In genomic region chr18:12883003-12883683, GRCh38 we compare ENCODE assay signal across 8 cellular contexts. TPM values are rescaled to one million over a fixed set of nuclear protein-coding genes. Genes with fewer than 3 reads are reported as not detected.
DNase-seq lines count a peak whose midpoint lies in the region; ATAC-seq, FAIRE-seq and TF ChIP-seq lines count a peak whose summit lies in the region.

No MANE protein-coding gene starts in this region.

- DNase-seq in HFF-Myc (ENCODE audit: extremely low read depth, low read depth), result no peak
- no peak for DNase-seq in OCI-LY7 (ENCODE audit: low spot score)
- DNase-seq in bronchial epithelial cell (ENCODE audit: low read depth), result no peak
- DNase-seq in left lung, result no peak
- DNase-seq in superior temporal gyrus (ENCODE audit: extremely low spot score), result peak; percentile 31
- DNase-seq in SIG-M5 treated with dmso at 0.1 percent for 504 hours (lab: John Stamatoyannopoulos, UW; ENCODE audit: unreplicated experiment), result no peak
- DNase-seq in occipital lobe (lab: John Stamatoyannopoulos, UW), result no peak

- peaks cover 54% of the 10 kb centered on the region for H3K79me2 ChIP-seq in OCI-LY7 (ENCODE audit: insufficient read depth, low read depth, low read length)

- H2AFZ ChIP-seq in OCI-LY7 (ENCODE audit: low read length), result peak overlapping the region; percentile 62; the same call in 1 of the 2 replicates

- BruUV-seq in OCI-LY7 (replicated peaks; lab: Mats Ljungman, UMichigan), result no TSS peak

- H4K20me1 ChIP-seq in OCI-LY7 (ENCODE audit: insufficient read depth, low read length), result peaks cover 36% of the 10 kb centered on the region; the same call in 1 of the 2 replicates

- peak overlapping the region; percentile 89 for H3K4me2 ChIP-seq in OCI-LY7 (ENCODE audit: low read length)

- peak; percentile 21 for ATAC-seq in left lung

- H3K27ac ChIP-seq in OCI-LY7 (ENCODE audit: low read depth, low read length, poor library complexity, severe bottlenecking) (peak overlapping the region; percentile 86), left lung (peak overlapping the region; percentile 99 to 100)

- CTCF ChIA-PET in OCI-LY7 (lab: Charles Lee; ENCODE audit: unreplicated experiment), result interaction anchor here (0.6 kb wide), 1 partner anchor 43 kb away, joined by 6 read pairs; no protein-coding TSS in a partner anchor

- H3K27me3 ChIP-seq in bronchial epithelial cell (ENCODE audit: control insufficient read depth, insufficient read depth, low read length) (no peaks in the 10 kb centered on the region), left lung (no peaks in the 10 kb centered on the region)

- H3K36me3 ChIP-seq in OCI-LY7 (ENCODE audit: insufficient read depth, low read length) (no peaks in the 10 kb centered on the region; the same call in 1 of the 2 replicates), bronchial epithelial cell (ENCODE audit: control insufficient read depth, insufficient read depth, low read length) (no peaks in the 10 kb centered on the region), left lung (no peaks in the 10 kb centered on the region)

- intact Hi-C loops in OCI-LY7 (cut with micrococcal nuclease; ENCODE audit: unreplicated experiment), result loop anchor here (1.0 to 5.0 kb wide), 4 partner anchors 20 to 506 kb away; partner anchors contain the start of genes AFG3L2 and SEH1L
- intact Hi-C loops in left lung (cut with DNase I), result no loop called here

- no peak for FAIRE-seq in bronchial epithelial cell (lab: Jason Lieb, UNC)

- POLR2A ChIA-PET in OCI-LY7 (lab: Charles Lee), result interaction anchor here (0.6 to 4.0 kb wide), 28 partner anchors 12 to 179 kb away, joined by 3 to 52 read pairs (median 4); partner anchors contain the start of genes CEP192 and SEH1L

- no peaks in the 10 kb centered on the region for H3K9me2 ChIP-seq in OCI-LY7 (ENCODE audit: insufficient read depth, low read length)

- H3K4me3 ChIP-seq in GM12875 (ENCODE audit: low read depth, low read length) (peak overlapping the region; percentile 97), HFF-Myc (replicated peaks; ENCODE audit: low read depth, low read length) (peak overlapping the region; percentile 73), OCI-LY7 (ENCODE audit: low read depth, low read length, poor library complexity, severe bottlenecking) (peak overlapping the region; percentile 78), bronchial epithelial cell (ENCODE audit: low read depth, low read length) (peak overlapping the region; percentile 87), left lung (peak overlapping the region; percentile 65 to 67)

- no peaks in the 10 kb centered on the region for H3K9me3 ChIP-seq in OCI-LY7 (ENCODE audit: low read length)
- H3K9me3 ChIP-seq in left lung, result no peaks in the 10 kb centered on the region

- no peak for TF ChIP-seq CTCF in GM12875 (IDR thresholded peaks at IDR 0.05; ENCODE audit: borderline replicate concordance, insufficient read depth, low read depth, low read length)
- no peak for TF ChIP-seq CTCF in HFF-Myc (IDR thresholded peaks at IDR 0.05; ENCODE audit: low read depth, low read length, missing control alignments)
- no peak for TF ChIP-seq CTCF in OCI-LY7 (conservative IDR thresholded peaks at IDR 0.05; ENCODE audit: low read length)
- no peak for TF ChIP-seq CTCF in bronchial epithelial cell (IDR thresholded peaks at IDR 0.05; ENCODE audit: insufficient read depth, low read length, severe bottlenecking)
- TF ChIP-seq CTCF in left lung (IDR thresholded peaks at IDR 0.05), result no peak

- H3K4me1 ChIP-seq in OCI-LY7 (ENCODE audit: insufficient read depth, low read length, poor library complexity, severe bottlenecking) (peaks cover 67% of the 10 kb centered on the region), left lung (peaks cover 0 to 72% of the 10 kb centered on the region in 2 donors)

RNA-seq across cellular contexts. Expression of gene PTPN2, which starts 0.9 kb away (rescaled TPM):
- total RNA-seq in OCI-LY7 (2014; rRNA removed; shearing (Covaris generic)), result 69.7 and 85.0 TPM in 2 replicates
- total RNA-seq in OCI-LY7 (2022), result 54.9 and 64.2 TPM in 2 replicates
- 47.9 and 50.1 TPM in 2 replicates for total RNA-seq in bronchial epithelial cell
- 10 to 100 TPM; 35.6 to 50.1 TPM for total RNA-seq in left lung
- 94.7 TPM for total RNA-seq in occipital lobe
